ENCODE assay signal across 20 cellular contexts in genomic region chr4:188534917-188535316, GRCh38.
DNase-seq lines count a peak whose midpoint lies in the region; ATAC-seq, FAIRE-seq and TF ChIP-seq lines count a peak whose summit lies in the region.
"Had no signal": no experiment of that assay in that cellular context is flagged by ENCODE, and none has a peak within 500 bp of the region (broad histone marks: within the 10 kb centered on the region; RNA-seq: fewer than 3 reads in every experiment).

No MANE protein-coding gene starts in this region.

- CTCF ChIA-PET in WTC11 (lab: Charles Lee) = no interaction called here

- POLR2A ChIA-PET in WTC11 (lab: Charles Lee) = no interaction called here

- H3K4me1 ChIP-seq in kidney (ENCODE audit: control insufficient read depth in 1 of 2, insufficient read depth in 1 of 2, low read depth in 1 of 2, low read length in 2 of 2) (peaks cover 0 to 4% of the 10 kb centered on the region in 2 donors), small intestine (ENCODE audit: control insufficient read depth in 2 of 2, insufficient read depth in 1 of 2, low read depth in 1 of 2, low read length in 1 of 2) (no peaks in the 10 kb centered on the region)
- H3K4me1 ChIP-seq: BLaER1 had no signal

- H3K27me3 Mint-ChIP-seq in WTC11 (ENCODE audit: low read depth) = no peaks in the 10 kb centered on the region
- H3K27me3 Mint-ChIP-seq: CD4-positive, alpha-beta memory T cell had no signal

- peaks cover 3% of the 10 kb centered on the region; the same call in 1 of the 2 replicates for H3K4me1 Mint-ChIP-seq in WTC11
- H3K4me1 Mint-ChIP-seq: CD14-positive monocyte; CD4-positive, alpha-beta memory T cell had no signal

- no peak overlapping the region for H3K9ac ChIP-seq in kidney (ENCODE audit: low read length in 2 of 2)
- H3K9ac ChIP-seq: BLaER1 had no signal

- DNase-seq in WTC11 (ENCODE audit: low spot score) = no peak
- DNase-seq in kidney = no peak
- DNase-seq in mucosa of gallbladder (ENCODE audit: low spot score) = peak; percentile 60
- DNase-seq in small intestine = peak; percentile 1
- DNase-seq: 8988T; CD4-positive, alpha-beta memory T cell; DMS153; DMS79; GDM1; GOT3; H7; HFFc6 had no signal

- H3K27ac ChIP-seq in kidney (ENCODE audit: low read depth in 2 of 2, low read length in 2 of 2) (peak overlapping the region; percentile 29 to 40), small intestine (ENCODE audit: low read depth in 1 of 2, low read length in 1 of 2) (no peak overlapping the region)
- H3K27ac ChIP-seq: BLaER1 had no signal

- H3K36me3 ChIP-seq in kidney (ENCODE audit: control insufficient read depth in 1 of 2, insufficient read depth in 2 of 2, low read length in 2 of 2) (no peaks in the 10 kb centered on the region), small intestine (ENCODE audit: control insufficient read depth in 2 of 2, insufficient read depth in 2 of 2, low read length in 2 of 2) (no peaks in the 10 kb centered on the region)
- H3K36me3 ChIP-seq: BLaER1 had no signal

- ATAC-seq in WTC11 (no peak), HG02610 (IDR thresholded peaks at IDR 0.05; ENCODE audit: unreplicated experiment) (no peak), esophagus mucosa (no peak), HG02798 (IDR thresholded peaks at IDR 0.05; ENCODE audit: poor library complexity, unreplicated experiment) (no peak)
- ATAC-seq: HCT116 had no signal

- H3K9me3 Mint-ChIP-seq in WTC11 = peaks cover 28% of the 10 kb centered on the region

- H3K4me3 ChIP-seq in kidney (ENCODE audit: low read length in 2 of 2) = no peak overlapping the region
- H3K4me3 ChIP-seq in small intestine (ENCODE audit: low read depth in 1 of 2, low read length in 2 of 2) = no peak overlapping the region
- H3K4me3 ChIP-seq: BLaER1 had no signal

- no peaks in the 10 kb centered on the region for H3K27me3 ChIP-seq in small intestine (ENCODE audit: control insufficient read depth in 2 of 2, insufficient read depth in 2 of 2, low read length in 2 of 2)
- H3K27me3 ChIP-seq: BLaER1 had no signal

- intact Hi-C loops in kidney (cut with DNase I) = no loop called here

- no peak overlapping the region for H3K27ac Mint-ChIP-seq in WTC11
- H3K27ac Mint-ChIP-seq: CD14-positive monocyte; CD4-positive, alpha-beta memory T cell; HFFc6 had no signal

- H3K9me3 ChIP-seq in kidney (ENCODE audit: control insufficient read depth in 1 of 2, low read length in 2 of 2) (peaks cover 0 to 9% of the 10 kb centered on the region in 2 donors), small intestine (ENCODE audit: control insufficient read depth, low read depth) (no peaks in the 10 kb centered on the region)

- TF ChIP-seq CTCF in WTC11 (IDR thresholded peaks at IDR 0.05) (no peak), kidney (IDR thresholded peaks at IDR 0.05; ENCODE audit: borderline replicate concordance, extremely low read depth, insufficient read depth) (no peak)

- WGBS in small intestine, 3 donors = 14 to 61% (median 27%) methylated on average over 6 of the region's 6 CpGs

- no peak overlapping the region for H3K4me3 Mint-ChIP-seq in WTC11
- H3K4me3 Mint-ChIP-seq: CD14-positive monocyte; CD4-positive, alpha-beta memory T cell; HFFc6 had no signal

- FAIRE-seq in kidney (lab: Jason Lieb, UNC) (no peak), small intestine (lab: Jason Lieb, UNC) (no peak)
- FAIRE-seq: GM12892, GM18507 had no signal

- H3K36me3 Mint-ChIP-seq in WTC11 = peaks cover 12% of the 10 kb centered on the region
- H3K36me3 Mint-ChIP-seq: CD14-positive monocyte; CD4-positive, alpha-beta memory T cell had no signal

TF ChIP-seq in WTC11, 78 proteins besides CTCF, POLR2A, EP300 and RAD21:
- TF ChIP-seq ZNF219 (CRISPR knock-in tag; IDR thresholded peaks at IDR 0.05; ENCODE audit: borderline replicate concordance) (no peak), JAZF1 (CRISPR knock-in tag; IDR thresholded peaks at IDR 0.05) (no peak), GABPB1 (CRISPR knock-in tag; IDR thresholded peaks at IDR 0.05) (0 out of 2 replicates have a peak, but pooled peaks have one; percentile 13)
- TF ChIP-seq, protein P1, sequence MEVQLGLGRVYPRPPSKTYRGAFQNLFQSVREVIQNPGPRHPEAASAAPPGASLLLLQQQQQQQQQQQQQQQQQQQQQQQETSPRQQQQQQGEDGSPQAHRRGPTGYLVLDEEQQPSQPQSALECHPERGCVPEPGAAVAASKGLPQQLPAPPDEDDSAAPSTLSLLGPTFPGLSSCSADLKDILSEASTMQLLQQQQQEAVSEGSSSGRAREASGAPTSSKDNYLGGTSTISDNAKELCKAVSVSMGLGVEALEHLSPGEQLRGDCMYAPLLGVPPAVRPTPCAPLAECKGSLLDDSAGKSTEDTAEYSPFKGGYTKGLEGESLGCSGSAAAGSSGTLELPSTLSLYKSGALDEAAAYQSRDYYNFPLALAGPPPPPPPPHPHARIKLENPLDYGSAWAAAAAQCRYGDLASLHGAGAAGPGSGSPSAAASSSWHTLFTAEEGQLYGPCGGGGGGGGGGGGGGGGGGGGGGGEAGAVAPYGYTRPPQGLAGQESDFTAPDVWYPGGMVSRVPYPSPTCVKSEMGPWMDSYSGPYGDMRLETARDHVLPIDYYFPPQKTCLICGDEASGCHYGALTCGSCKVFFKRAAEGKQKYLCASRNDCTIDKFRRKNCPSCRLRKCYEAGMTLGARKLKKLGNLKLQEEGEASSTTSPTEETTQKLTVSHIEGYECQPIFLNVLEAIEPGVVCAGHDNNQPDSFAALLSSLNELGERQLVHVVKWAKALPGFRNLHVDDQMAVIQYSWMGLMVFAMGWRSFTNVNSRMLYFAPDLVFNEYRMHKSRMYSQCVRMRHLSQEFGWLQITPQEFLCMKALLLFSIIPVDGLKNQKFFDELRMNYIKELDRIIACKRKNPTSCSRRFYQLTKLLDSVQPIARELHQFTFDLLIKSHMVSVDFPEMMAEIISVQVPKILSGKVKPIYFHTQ (CRISPR knock-in tag; IDR thresholded peaks at IDR 0.05) = no peak

Comparison
In these comparisons a context has a peak if more than half of its experiments do, and no peak if none do; other contexts are left out.
1. DNase-seq: peak in mucosa of gallbladder (single experiment) and small intestine (single experiment); none in WTC11 (single experiment) and kidney (single experiment).
2. H3K27ac ChIP-seq: peak in kidney (2 of 2); none in small intestine (0 of 2).